ENCODE assay signal across 21 cellular contexts in the genomic region with DNA sequence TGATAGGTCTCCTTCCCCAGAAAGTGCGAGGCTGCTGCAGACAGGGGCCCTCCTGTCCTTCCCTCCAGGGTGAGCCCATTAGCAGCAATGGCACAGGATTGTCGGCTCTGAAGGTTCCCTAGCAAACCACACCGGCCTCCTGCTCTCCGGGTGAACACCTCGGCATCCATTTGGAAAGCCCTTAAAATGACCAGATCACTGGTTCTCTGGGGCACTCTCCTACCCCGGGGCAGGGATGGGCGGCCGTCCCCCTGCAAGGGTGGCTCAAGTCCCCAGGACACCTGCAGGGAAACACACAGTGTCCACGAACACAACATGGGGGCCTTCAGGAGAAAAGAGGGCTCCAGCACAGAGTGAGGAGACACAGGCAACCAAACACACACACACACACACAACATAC.
"Had no signal": no experiment of that assay in that cellular context is flagged by ENCODE, and none has a peak within 500 bp of the region (broad histone marks: within the 10 kb centered on the region; RNA-seq: fewer than 3 reads in every experiment).

No MANE protein-coding gene starts in this region.

- H3K27me3 ChIP-seq: breast epithelium had no signal

- H3K27ac ChIP-seq: breast epithelium, SK-N-MC had no signal

- H3K4me1 ChIP-seq: breast epithelium had no signal

- H3K4me3 ChIP-seq: breast epithelium, SK-N-MC had no signal

- DNase-seq: activated B cell treated with CpG ODN at 0.5 μM for 24 hours; activated CD4-positive, alpha-beta memory T cell treated with anti-CD3 and anti-CD28 coated beads, Interleukin-2, amount 10 ng/mL, durations not matched to agents 7 days and 5 days; activated CD4-positive, alpha-beta T cell treated with anti-CD3 and anti-CD28 coated beads, Interleukin-2, amount 50 U/mL, for 1 hour; activated naive CD4-positive, alpha-beta T cell; activated T-cell treated with anti-CD3 and anti-CD28 coated beads, Interleukin-2, amount 50 U/mL, for 72 hours; central memory CD4-positive, alpha-beta T cell; Karpas-422; MM.1S; NCI-H146; NCI-H187 treated with DMSO at 0.1 percent for 48 hours; NCI-H2081 treated with DMSO at 0.1 percent for 48 hours; NCI-H2171; NCI-H226; NCI-H526; NCI-H774; T-cell; T-helper 2 cell; T1000 had no signal

- H3K36me3 ChIP-seq: breast epithelium had no signal

- ATAC-seq: activated T-cell treated with anti-CD3 and anti-CD28 coated beads, Interleukin-2, amount 50 U/mL, for 72 hours; Right ventricle myocardium inferior; T-cell had no signal
